ENCODE assay signal across 27 cellular contexts in genomic region chr18:56461151-56461550, GRCh38.
"Had no signal": no experiment of that assay in that cellular context is flagged by ENCODE, and none has a peak within 500 bp of the region (broad histone marks: within the 10 kb centered on the region; RNA-seq: fewer than 3 reads in every experiment).

No MANE protein-coding gene starts in this region.

- H3K4me3 Mint-ChIP-seq: activated CD4-positive, alpha-beta T cell treated with anti-CD3 and anti-CD28 coated beads, Interleukin-2, amount 10 ng/mL, durations not matched to agents 24 days and 14 days; activated CD8-positive, alpha-beta memory T cell treated with anti-CD3 and anti-CD28 coated beads, Interleukin-2, amount 10 ng/mL, durations not matched to agents 7 days and 5 days; activated naive CD8-positive, alpha-beta T cell treated with anti-CD3 and anti-CD28 coated beads, Interleukin-2, amount 50 U/mL, for 24 hours; activated T-cell treated with anti-CD3 and anti-CD28 coated beads, Interleukin-2, amount 50 U/mL, for 24 hours; activated T-helper 1 cell treated with anti-CD3 and anti-CD28 coated beads, Interleukin-12 subunit alpha, Interleukin-12 subunit beta, Interleukin-2, Interleukin-4 antibody, amounts not matched to agents 30 ng/mL and 10 ng/mL and 1 ng/mL, durations not matched to agents 14 hours and 24 hours and 36 hours; central memory CD8-positive, alpha-beta T cell; T-helper 1 cell treated with Interleukin-12 subunit alpha and Interleukin-12 subunit beta and Interleukin-4 antibody, amounts not matched to agents 30 μg/mL and 1 μg/mL, for 36 hours; WTC11 had no signal

- H3K27ac ChIP-seq: ascending aorta, body of pancreas had no signal

- H3K36me3 ChIP-seq: ascending aorta had no signal

- H3K27me3 Mint-ChIP-seq: activated CD4-positive, alpha-beta T cell treated with anti-CD3 and anti-CD28 coated beads, Interleukin-2, amount 10 ng/mL, durations not matched to agents 24 days and 14 days; activated CD8-positive, alpha-beta memory T cell treated with anti-CD3 and anti-CD28 coated beads, Interleukin-2, amount 10 ng/mL, durations not matched to agents 7 days and 5 days; activated naive CD8-positive, alpha-beta T cell treated with anti-CD3 and anti-CD28 coated beads, Interleukin-2, amount 50 U/mL, for 24 hours; central memory CD8-positive, alpha-beta T cell had no signal

- ATAC-seq: activated CD8-positive, alpha-beta memory T cell treated with anti-CD3 and anti-CD28 coated beads, Interleukin-2, amount 10 ng/mL, durations not matched to agents 7 days and 5 days; activated naive CD4-positive, alpha-beta T cell treated with anti-CD3 and anti-CD28 coated beads, Interleukin-2, amount 50 U/mL, for 72 hours; activated naive CD8-positive, alpha-beta T cell treated with anti-CD3 and anti-CD28 coated beads, Interleukin-2, amount 50 U/mL, for 24 hours; body of pancreas; WTC11 had no signal

- H3K36me3 Mint-ChIP-seq: activated CD8-positive, alpha-beta memory T cell treated with anti-CD3 and anti-CD28 coated beads, Interleukin-2, amount 10 ng/mL, durations not matched to agents 7 days and 5 days had no signal

- DNase-seq: activated CD4-positive, alpha-beta T cell treated with anti-CD3 and anti-CD28 coated beads, Interleukin-2, amount 10 ng/mL, durations not matched to agents 24 days and 14 days; activated CD4-positive, alpha-beta T cell treated with anti-CD3 and anti-CD28 coated beads, Interleukin-2, amount 50 U/mL, for 48 hours; activated CD4-positive, CD25-positive, alpha-beta regulatory T cell treated with anti-CD3 and anti-CD28 coated beads, Interleukin-2, amount 50 U/mL, for 72 hours; activated CD8-positive, alpha-beta memory T cell treated with anti-CD3 and anti-CD28 coated beads, Interleukin-2, amount 10 ng/mL, durations not matched to agents 7 days and 5 days; activated effector memory CD4-positive, alpha-beta T cell treated with Interleukin-2 at 50 U/mL for 16 hours; activated naive CD4-positive, alpha-beta T cell; activated naive CD8-positive, alpha-beta T cell treated with anti-CD3 and anti-CD28 coated beads, Interleukin-2, amount 50 U/mL, for 24 hours; activated T-cell treated with anti-CD3 and anti-CD28 coated beads, Interleukin-2, amount 50 U/mL, for 24 hours; amniotic stem cell; body of pancreas; NCI-H1092; NCI-H1417; NCI-H1930; NCI-H2107; NCI-H2171 treated with DMSO at 0.1 percent for 48 hours; NCI-H345; NCI-H510A; NCI-H526 treated with DMSO at 0.1 percent for 48 hours; NCI-H82; SHP77 treated with DMSO at 0.1 percent for 48 hours had no signal

- H3K9me3 ChIP-seq: body of pancreas had no signal

- H3K27ac Mint-ChIP-seq: activated CD4-positive, alpha-beta T cell treated with anti-CD3 and anti-CD28 coated beads, Interleukin-2, amount 10 ng/mL, durations not matched to agents 24 days and 14 days; activated CD8-positive, alpha-beta memory T cell treated with anti-CD3 and anti-CD28 coated beads, Interleukin-2, amount 10 ng/mL, durations not matched to agents 7 days and 5 days; activated naive CD4-positive, alpha-beta T cell treated with anti-CD3 and anti-CD28 coated beads, Interleukin-2, amount 50 U/mL, for 72 hours; activated naive CD8-positive, alpha-beta T cell treated with anti-CD3 and anti-CD28 coated beads, Interleukin-2, amount 50 U/mL, for 24 hours; activated T-cell treated with anti-CD3 and anti-CD28 coated beads, Interleukin-2, amount 50 U/mL, for 24 hours; activated T-helper 1 cell treated with anti-CD3 and anti-CD28 coated beads, Interleukin-12 subunit alpha, Interleukin-12 subunit beta, Interleukin-2, Interleukin-4 antibody, amounts not matched to agents 30 ng/mL and 10 ng/mL and 1 ng/mL, durations not matched to agents 14 hours and 24 hours and 36 hours; T-helper 1 cell treated with Interleukin-12 subunit alpha and Interleukin-12 subunit beta and Interleukin-4 antibody, amounts not matched to agents 30 μg/mL and 1 μg/mL, for 36 hours; WTC11 had no signal

- H3K4me3 ChIP-seq: ascending aorta, body of pancreas had no signal

- H3K4me1 Mint-ChIP-seq: activated CD4-positive, alpha-beta T cell treated with anti-CD3 and anti-CD28 coated beads, Interleukin-2, amount 10 ng/mL, durations not matched to agents 24 days and 14 days; activated CD8-positive, alpha-beta memory T cell treated with anti-CD3 and anti-CD28 coated beads, Interleukin-2, amount 10 ng/mL, durations not matched to agents 7 days and 5 days; activated naive CD8-positive, alpha-beta T cell treated with anti-CD3 and anti-CD28 coated beads, Interleukin-2, amount 50 U/mL, for 24 hours; central memory CD8-positive, alpha-beta T cell had no signal

- FAIRE-seq: RCC 7860 had no signal

- H3K4me1 ChIP-seq: body of pancreas had no signal

- H3K27me3 ChIP-seq: ascending aorta, body of pancreas had no signal
